10 cellular contexts compared by ENCODE assay signal in genomic region chr1:234533975-234534876, GRCh38. TPM values are rescaled to one million over a fixed set of nuclear protein-coding genes. Genes with fewer than 3 reads are reported as not detected.
DNase-seq lines count a peak whose midpoint lies in the region; ATAC-seq and FAIRE-seq lines count a peak whose summit lies in the region.
"Had no signal": no experiment of that assay in that cellular context is flagged by ENCODE, and none has a peak within 500 bp of the region (broad histone marks: within the 10 kb centered on the region; RNA-seq: fewer than 3 reads in every experiment).

No MANE protein-coding gene starts in this region.

- H3K27ac Mint-ChIP-seq in activated CD8-positive, alpha-beta memory T cell treated with anti-CD3 and anti-CD28 coated beads, Interleukin-2, amount 10 ng/mL, durations not matched to agents 7 days and 5 days, result no peak overlapping the region

- CTCF ChIA-PET in activated CD8-positive, alpha-beta memory T cell treated with anti-CD3 and anti-CD28 coated beads, Interleukin-2, amount 10 ng/mL, durations not matched to agents 7 days and 5 days (lab: Charles Lee), result interaction anchor here (0.6 to 0.9 kb wide), 2 partner anchors 64 to 547 kb away, joined by 3 read pairs; no protein-coding TSS in a partner anchor

- ATAC-seq in activated CD8-positive, alpha-beta memory T cell treated with anti-CD3 and anti-CD28 coated beads, Interleukin-2, amount 10 ng/mL, durations not matched to agents 7 days and 5 days, result no peak
- no peak for ATAC-seq in GM19023 (IDR thresholded peaks at IDR 0.05; ENCODE audit: unreplicated experiment)

- no peak for FAIRE-seq in RCC 7860 (lab: Jason Lieb, UNC)
- FAIRE-seq: G401.6, islet of Langerhans had no signal

- no peaks in the 10 kb centered on the region for H3K9me3 Mint-ChIP-seq in activated CD8-positive, alpha-beta memory T cell treated with anti-CD3 and anti-CD28 coated beads, Interleukin-2, amount 10 ng/mL, durations not matched to agents 7 days and 5 days (ENCODE audit: low read depth)

- H3K4me1 Mint-ChIP-seq in activated CD8-positive, alpha-beta memory T cell treated with anti-CD3 and anti-CD28 coated beads, Interleukin-2, amount 10 ng/mL, durations not matched to agents 7 days and 5 days, result peaks cover 11% of the 10 kb centered on the region

- H3K27me3 Mint-ChIP-seq in activated CD8-positive, alpha-beta memory T cell treated with anti-CD3 and anti-CD28 coated beads, Interleukin-2, amount 10 ng/mL, durations not matched to agents 7 days and 5 days, result peaks cover 8% of the 10 kb centered on the region

- no peak overlapping the region for H3K4me3 Mint-ChIP-seq in activated CD8-positive, alpha-beta memory T cell treated with anti-CD3 and anti-CD28 coated beads, Interleukin-2, amount 10 ng/mL, durations not matched to agents 7 days and 5 days

- no peaks in the 10 kb centered on the region for H3K36me3 Mint-ChIP-seq in activated CD8-positive, alpha-beta memory T cell treated with anti-CD3 and anti-CD28 coated beads, Interleukin-2, amount 10 ng/mL, durations not matched to agents 7 days and 5 days

- DNase-seq in AG20443 (ENCODE audit: low spot score), result peak; percentile 79
- DNase-seq in NCI-H748 (lab: John Stamatoyannopoulos, UW; ENCODE audit: unreplicated experiment), result peak; percentile 73
- peak; percentile 100 for DNase-seq in fibroblast of gingiva (ENCODE audit: low read depth)
- peak; percentile 90 for DNase-seq in non-pigmented ciliary epithelial cell (ENCODE audit: low read depth)
- DNase-seq in activated CD8-positive, alpha-beta memory T cell treated with anti-CD3 and anti-CD28 coated beads, Interleukin-2, amount 10 ng/mL, durations not matched to agents 7 days and 5 days, result no peak
- DNase-seq in RCC 7860 (ENCODE audit: low spot score), result no peak
- DNase-seq in activated naive CD4-positive, alpha-beta T cell treated with Interleukin-2 at 50 U/mL for 16 hours, result no peak

RNA-seq across cellular contexts. Expression of gene TARBP1, which starts 55.2 kb away (rescaled TPM):
- total RNA-seq in activated CD8-positive, alpha-beta memory T cell treated with anti-CD3 and anti-CD28 coated beads, Interleukin-2, amount 10 ng/mL, durations not matched to agents 7 days and 5 days, result 10 to 100 TPM; 40.0 to 44.9 TPM

Comparison
In these comparisons a context has a peak if more than half of its experiments do, and no peak if none do; other contexts are left out.
1. DNase-seq: peak in AG20443 (single experiment), NCI-H748 (single experiment), fibroblast of gingiva (single experiment) and non-pigmented ciliary epithelial cell (single experiment); none in activated CD8-positive, alpha-beta memory T cell treated with anti-CD3 and anti-CD28 coated beads, Interleukin-2, amount 10 ng/mL, durations not matched to agents 7 days and 5 days (single experiment), RCC 7860 (single experiment) and activated naive CD4-positive, alpha-beta T cell treated with Interleukin-2 at 50 U/mL for 16 hours (single experiment).